Comparison of ENCODE assay signal across 9 cellular contexts in genomic region chr4:153221783-153222161, GRCh38. TPM values are rescaled to one million over a fixed set of nuclear protein-coding genes. Genes with fewer than 3 reads are reported as not detected.
DNase-seq lines count a peak whose midpoint lies in the region; ATAC-seq and TF ChIP-seq lines count a peak whose summit lies in the region.
"Had no signal": no experiment of that assay in that cellular context is flagged by ENCODE, and none has a peak within 500 bp of the region (broad histone marks: within the 10 kb centered on the region; RNA-seq: fewer than 3 reads in every experiment).

No MANE protein-coding gene starts in this region.

- no peaks in the 10 kb centered on the region for H3K9me3 ChIP-seq in mucosa of rectum (ENCODE audit: control insufficient read depth in 2 of 2, low read length in 2 of 2)
- no peaks in the 10 kb centered on the region for H3K9me3 ChIP-seq in upper lobe of right lung

- H3K36me3 ChIP-seq in mucosa of rectum (ENCODE audit: control insufficient read depth in 2 of 2, insufficient read depth in 2 of 2, low read length in 2 of 2) (peaks cover 0 to 4% of the 10 kb centered on the region in 2 donors), upper lobe of right lung (no peaks in the 10 kb centered on the region)

- no peak overlapping the region for H3K27ac Mint-ChIP-seq in activated naive CD4-positive, alpha-beta T cell treated with anti-CD3 and anti-CD28 coated beads, Interleukin-2, amount 10 ng/mL, durations not matched to agents 7 days and 5 days
- no peak overlapping the region for H3K27ac Mint-ChIP-seq in activated naive CD4-positive, alpha-beta T cell treated with anti-CD3 and anti-CD28 coated beads, Interleukin-2, amount 50 U/mL, for 72 hours
- H3K27ac Mint-ChIP-seq in chondrocyte (ENCODE audit: unreplicated experiment): peak overlapping the region; percentile 20

- peaks cover 55% of the 10 kb centered on the region for H3K27me3 Mint-ChIP-seq in activated naive CD4-positive, alpha-beta T cell treated with anti-CD3 and anti-CD28 coated beads, Interleukin-2, amount 10 ng/mL, durations not matched to agents 7 days and 5 days
- no peaks in the 10 kb centered on the region for H3K27me3 Mint-ChIP-seq in chondrocyte (ENCODE audit: low read depth)

- TF ChIP-seq CTCF in chondrocyte (IDR thresholded peaks at IDR 0.05): no peak
- TF ChIP-seq CTCF in upper lobe of right lung (IDR thresholded peaks at IDR 0.05): no peak

- H3K27me3 ChIP-seq in mucosa of rectum (ENCODE audit: control insufficient read depth in 2 of 2, insufficient read depth in 2 of 2, low read length in 2 of 2) (no peaks in the 10 kb centered on the region), upper lobe of right lung (no peaks in the 10 kb centered on the region)

- peaks cover 8% of the 10 kb centered on the region for H3K9me3 Mint-ChIP-seq in activated naive CD4-positive, alpha-beta T cell treated with anti-CD3 and anti-CD28 coated beads, Interleukin-2, amount 10 ng/mL, durations not matched to agents 7 days and 5 days
- H3K9me3 Mint-ChIP-seq in activated naive CD4-positive, alpha-beta T cell treated with anti-CD3 and anti-CD28 coated beads, Interleukin-2, amount 50 U/mL, for 72 hours: peaks cover 0 to 7% of the 10 kb centered on the region in 2 donors
- H3K9me3 Mint-ChIP-seq in chondrocyte (ENCODE audit: low read depth): peaks cover 9% of the 10 kb centered on the region

- no peak for ATAC-seq in activated naive CD4-positive, alpha-beta T cell treated with anti-CD3 and anti-CD28 coated beads, Interleukin-2, amount 50 U/mL, for 72 hours
- no peak for ATAC-seq in upper lobe of right lung
- ATAC-seq in HG03135 (IDR thresholded peaks at IDR 0.05; ENCODE audit: unreplicated experiment): no peak

- H3K4me3 ChIP-seq in mucosa of rectum (ENCODE audit: low read length in 2 of 2) (peak overlapping the region; percentile 71 to 72), upper lobe of right lung (peak overlapping the region; percentile 68)

- peaks cover 9% of the 10 kb centered on the region for H3K36me3 Mint-ChIP-seq in activated naive CD4-positive, alpha-beta T cell treated with anti-CD3 and anti-CD28 coated beads, Interleukin-2, amount 10 ng/mL, durations not matched to agents 7 days and 5 days
- H3K36me3 Mint-ChIP-seq in activated naive CD4-positive, alpha-beta T cell treated with anti-CD3 and anti-CD28 coated beads, Interleukin-2, amount 50 U/mL, for 72 hours: peaks cover 0 to 16% of the 10 kb centered on the region in 2 donors
- no peaks in the 10 kb centered on the region for H3K36me3 Mint-ChIP-seq in chondrocyte (ENCODE audit: low read depth)

- CTCF ChIA-PET in activated naive CD4-positive, alpha-beta T cell treated with anti-CD3 and anti-CD28 coated beads, Interleukin-2, amount 10 ng/mL, durations not matched to agents 7 days and 5 days (lab: Charles Lee): no interaction called here

- H3K4me1 ChIP-seq in mucosa of rectum (ENCODE audit: control insufficient read depth in 2 of 2, insufficient read depth in 2 of 2, low read length in 2 of 2) (peaks cover 25 to 46% of the 10 kb centered on the region in 2 donors), upper lobe of right lung (peaks cover 13% of the 10 kb centered on the region)

- H3K27ac ChIP-seq in mucosa of rectum (ENCODE audit: low read depth in 2 of 2, low read length in 2 of 2) (peak overlapping the region; percentile 78 to 81), upper lobe of right lung (peak overlapping the region; percentile 88)
- H3K27ac ChIP-seq: KMS-11 had no signal

- intact Hi-C loops in upper lobe of right lung (cut with DNase I): no loop called here

- H3K9ac ChIP-seq in mucosa of rectum (ENCODE audit: low read depth in 1 of 2, low read length in 2 of 2): peak overlapping the region; percentile 53 to 64

- H3K4me3 Mint-ChIP-seq in activated naive CD4-positive, alpha-beta T cell treated with anti-CD3 and anti-CD28 coated beads, Interleukin-2, amount 10 ng/mL, durations not matched to agents 7 days and 5 days: peak overlapping the region; percentile 76
- peak overlapping the region; percentile 89 for H3K4me3 Mint-ChIP-seq in chondrocyte (ENCODE audit: unreplicated experiment)

- DNase-seq in activated naive CD4-positive, alpha-beta T cell treated with anti-CD3 and anti-CD28 coated beads, Interleukin-2, amount 10 ng/mL, durations not matched to agents 7 days and 5 days: no peak
- no peak for DNase-seq in activated naive CD4-positive, alpha-beta T cell treated with anti-CD3 and anti-CD28 coated beads, Interleukin-2, amount 50 U/mL, for 72 hours (ENCODE audit: low spot score in 2 of 2)
- no peak for DNase-seq in chondrocyte (ENCODE audit: low spot score)
- DNase-seq in upper lobe of right lung: no peak
- no peak for DNase-seq in AG08395 (ENCODE audit: low spot score)
- no peak for DNase-seq in germinal center (ENCODE audit: low spot score)

- peaks cover 41% of the 10 kb centered on the region for H3K4me1 Mint-ChIP-seq in activated naive CD4-positive, alpha-beta T cell treated with anti-CD3 and anti-CD28 coated beads, Interleukin-2, amount 10 ng/mL, durations not matched to agents 7 days and 5 days
- H3K4me1 Mint-ChIP-seq in chondrocyte (ENCODE audit: low read depth): peaks cover 34% of the 10 kb centered on the region

RNA-seq across cellular contexts. Expression of gene TRIM2, which starts 17.5 kb away (rescaled TPM):
- total RNA-seq in activated naive CD4-positive, alpha-beta T cell treated with anti-CD3 and anti-CD28 coated beads, Interleukin-2, amount 50 U/mL, for 72 hours: 1 to 10 TPM in 1 of 2 donors, under 1 TPM in 1; 0.32 to 4.4 TPM
- 18.2 to 25.8 TPM (median 19.1 TPM) in 3 replicates for total RNA-seq in chondrocyte
- total RNA-seq in upper lobe of right lung: 35.9 TPM
